ENCODE assay signal across 8 cellular contexts in the genomic region with DNA sequence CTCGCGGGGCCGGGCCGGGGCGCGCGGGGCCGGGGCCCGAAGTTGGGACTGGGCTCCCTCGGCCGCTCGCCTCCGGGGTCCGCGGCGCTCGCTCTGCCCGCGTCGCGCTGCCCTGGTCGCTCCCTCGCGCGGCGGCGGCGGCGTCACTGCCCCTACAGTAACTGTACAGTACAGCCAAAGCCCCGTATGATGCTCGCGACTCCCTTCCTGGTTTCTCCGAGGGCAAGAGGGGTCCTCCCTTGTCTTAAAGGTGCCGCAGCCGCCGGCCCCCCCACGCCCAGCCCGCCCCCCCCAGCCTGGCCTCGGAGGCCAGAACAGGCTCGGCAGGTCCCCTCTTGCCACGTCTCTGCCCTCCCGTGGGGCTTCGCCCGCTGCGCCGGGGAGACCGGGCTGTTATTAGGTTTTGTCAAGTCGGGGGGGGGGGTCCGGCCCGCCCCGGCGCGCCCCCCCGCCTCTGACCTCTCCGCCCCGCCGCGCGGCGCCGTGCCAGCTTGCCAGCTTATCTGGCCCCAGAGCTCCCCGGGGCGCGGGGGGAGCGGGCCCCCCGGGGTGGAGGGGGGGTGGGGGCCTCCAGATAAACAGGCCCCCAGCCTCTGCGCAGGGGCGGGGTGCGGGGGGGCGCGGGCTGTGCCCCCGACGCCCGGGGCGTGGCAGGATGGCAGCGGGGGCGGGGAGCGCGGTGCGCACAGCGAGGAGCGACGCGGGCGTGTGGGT. TPM values are rescaled to one million over a fixed set of nuclear protein-coding genes. Genes with fewer than 3 reads are reported as not detected.
DNase-seq lines count a peak whose midpoint lies in the region; ATAC-seq and TF ChIP-seq lines count a peak whose summit lies in the region.

A gene (minus strand): TSS at position 218 of the 714 bp plus-strand sequence. CDS start 11,667 bp downstream, outside the sequence.

- H3K4me1 Mint-ChIP-seq in natural killer cell = peaks cover 24 to 34% of the 10 kb centered on the region in 2 donors

- ATAC-seq in RWPE2 (ENCODE audit: low read depth) = peak; percentile 43
- ATAC-seq in natural killer cell = peak; percentile 37 to 52 (median 45)
- no peak for ATAC-seq in GM18870 (IDR thresholded peaks at IDR 0.05; ENCODE audit: unreplicated experiment)

- peaks cover 11% of the 10 kb centered on the region for H3K36me3 ChIP-seq in RWPE2 (ENCODE audit: low read depth)

- in situ Hi-C loops in KBM-7 (cut with MboI; ENCODE audit: low pct_unique_long_range_greater_than_20kb, low sequenced_read_pairs) = no loop called here

- no peaks in the 10 kb centered on the region for H3K36me3 Mint-ChIP-seq in natural killer cell

- peak within 1 kb of the TSS; percentile 90 for H3K4me3 Mint-ChIP-seq in natural killer cell

- H3K9me3 ChIP-seq in RWPE2 (ENCODE audit: severe bottlenecking) = no peaks in the 10 kb centered on the region

- no peaks in the 10 kb centered on the region for H3K4me1 ChIP-seq in RWPE2 (ENCODE audit: insufficient read depth, poor library complexity, severe bottlenecking)

- peak within 1 kb of the TSS; percentile 98 for H3K4me3 ChIP-seq in RWPE2 (ENCODE audit: severe bottlenecking)

- no peaks in the 10 kb centered on the region for H3K27me3 ChIP-seq in RWPE2 (ENCODE audit: insufficient read depth, poor library complexity, severe bottlenecking)

- H3K9me3 Mint-ChIP-seq in natural killer cell = no peaks in the 10 kb centered on the region

- peak within 1 kb of the TSS; percentile 90 for H3K27ac ChIP-seq in RWPE2 (ENCODE audit: poor library complexity, severe bottlenecking)
- H3K27ac ChIP-seq in substantia nigra (ENCODE audit: low read depth, low read length, poor library complexity, severe bottlenecking) = peak within 1 kb of the TSS; percentile 95

- peak; percentile 67 for DNase-seq in COLO829 (ENCODE audit: low spot score)
- DNase-seq in KBM-7 = peak; percentile 69
- DNase-seq in RWPE2 (ENCODE audit: low spot score) = peak; percentile 77
- peak; percentile 77 for DNase-seq in activated effector memory CD4-positive, alpha-beta T cell treated with Interleukin-2 at 50 U/mL for 16 hours
- peak; percentile 59 for DNase-seq in fibroblast of peridontal ligament (ENCODE audit: extremely low read depth)
- peak; percentile 74 for DNase-seq in natural killer cell
- peak in 40 of 49 donors; percentile 18 to 90 (median 62) for DNase-seq in substantia nigra (lab: John Stamatoyannopoulos, UW)

- H3K27me3 Mint-ChIP-seq in natural killer cell (ENCODE audit: low read depth in 2 of 2) = no peaks in the 10 kb centered on the region

- intact Hi-C loops in natural killer cell (cut with micrococcal nuclease) = loop anchor here (2.0 to 5.0 kb wide), 2 partner anchors 38 to 80 kb away; a partner anchor contains a TSS

- H3K27ac Mint-ChIP-seq in natural killer cell = peak within 1 kb of the TSS; percentile 81 to 86

- no peak for TF ChIP-seq CTCF in RWPE2 (IDR thresholded peaks at IDR 0.05; ENCODE audit: poor library complexity, severe bottlenecking)
- no peak for TF ChIP-seq CTCF in natural killer cell (IDR thresholded peaks at IDR 0.05)

RNA-seq across cellular contexts. Expression of the gene that starts here (rescaled TPM):
- total RNA-seq in natural killer cell = 10 to 100 TPM; 81.6 to 97.7 (median 82.9) TPM
